Comparison of ENCODE assay signal across 14 cellular contexts in the genomic region with DNA sequence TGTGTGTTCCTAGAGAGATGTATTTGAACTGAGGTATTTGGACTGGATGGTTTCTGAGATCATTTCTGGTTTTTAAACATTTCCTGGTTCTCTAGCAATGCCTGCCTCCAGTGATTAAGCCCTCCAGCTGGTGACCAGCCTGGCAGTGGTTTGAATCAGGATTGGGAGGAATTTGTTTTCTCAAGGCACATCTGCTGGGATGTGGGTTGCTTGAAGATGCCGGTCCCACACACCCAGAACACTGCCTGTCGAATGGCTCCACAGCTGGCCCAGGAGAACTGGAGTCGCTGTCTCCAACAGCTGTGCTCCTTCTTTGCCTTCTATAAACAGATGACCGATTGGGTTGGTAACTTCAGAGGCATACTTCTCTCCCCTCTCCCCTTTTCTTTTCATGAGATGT.
DNase-seq lines count a peak whose midpoint lies in the region; ATAC-seq and TF ChIP-seq lines count a peak whose summit lies in the region.
"Had no signal": no experiment of that assay in that cellular context is flagged by ENCODE, and none has a peak within 500 bp of the region (broad histone marks: within the 10 kb centered on the region; RNA-seq: fewer than 3 reads in every experiment).

No MANE protein-coding gene starts in this region.

- no peaks in the 10 kb centered on the region for H3K36me3 ChIP-seq in adipocyte (ENCODE audit: control insufficient read depth, insufficient read depth, low read length, severe bottlenecking)
- H3K36me3 ChIP-seq: neutrophil had no signal

- CTCF ChIA-PET in activated CD8-positive, alpha-beta memory T cell treated with anti-CD3 and anti-CD28 coated beads, Interleukin-2, amount 10 ng/mL, durations not matched to agents 7 days and 5 days (lab: Charles Lee): no interaction called here
- CTCF ChIA-PET in activated CD4-positive, alpha-beta memory T cell treated with anti-CD3 and anti-CD28 coated beads, Interleukin-2, amount 10 ng/mL, durations not matched to agents 7 days and 5 days (lab: Charles Lee): interaction anchor here (1.0 kb wide), 1 partner anchor 937 kb away, joined by 3 read pairs; no protein-coding TSS in a partner anchor

- H3K4me1 ChIP-seq in adipocyte (ENCODE audit: control insufficient read depth, insufficient read depth, low read length): no peaks in the 10 kb centered on the region
- H3K4me1 ChIP-seq: body of pancreas had no signal

- no peak overlapping the region for H3K4me3 Mint-ChIP-seq in activated CD8-positive, alpha-beta memory T cell treated with anti-CD3 and anti-CD28 coated beads, Interleukin-2, amount 10 ng/mL, durations not matched to agents 7 days and 5 days
- H3K4me3 Mint-ChIP-seq in activated CD4-positive, alpha-beta memory T cell treated with anti-CD3 and anti-CD28 coated beads, Interleukin-2, amount 10 ng/mL, durations not matched to agents 7 days and 5 days: no peak overlapping the region
- H3K4me3 Mint-ChIP-seq: WTC11 had no signal

- no peaks in the 10 kb centered on the region for H3K27me3 ChIP-seq in adipocyte (replicated peaks; ENCODE audit: control insufficient read depth, insufficient read depth, low read length)
- H3K27me3 ChIP-seq: body of pancreas, neutrophil had no signal

- POLR2A ChIA-PET in activated CD4-positive, alpha-beta memory T cell treated with anti-CD3 and anti-CD28 coated beads, Interleukin-2, amount 10 ng/mL, durations not matched to agents 7 days and 5 days (lab: Charles Lee): no interaction called here

- no peak for TF ChIP-seq CTCF in fibroblast of pulmonary artery (IDR thresholded peaks at IDR 0.05; ENCODE audit: low read length, missing control alignments)

- H3K27ac Mint-ChIP-seq in activated CD8-positive, alpha-beta memory T cell treated with anti-CD3 and anti-CD28 coated beads, Interleukin-2, amount 10 ng/mL, durations not matched to agents 7 days and 5 days: no peak overlapping the region
- H3K27ac Mint-ChIP-seq in activated CD4-positive, alpha-beta memory T cell treated with anti-CD3 and anti-CD28 coated beads, Interleukin-2, amount 10 ng/mL, durations not matched to agents 7 days and 5 days: no peak overlapping the region
- H3K27ac Mint-ChIP-seq: WTC11 had no signal

- H3K9me3 ChIP-seq in adipocyte (ENCODE audit: control insufficient read depth, low read length): no peaks in the 10 kb centered on the region
- H3K9me3 ChIP-seq: body of pancreas, neutrophil had no signal

- no peaks in the 10 kb centered on the region for H3K27me3 Mint-ChIP-seq in activated CD8-positive, alpha-beta memory T cell treated with anti-CD3 and anti-CD28 coated beads, Interleukin-2, amount 10 ng/mL, durations not matched to agents 7 days and 5 days
- no peaks in the 10 kb centered on the region for H3K27me3 Mint-ChIP-seq in activated CD4-positive, alpha-beta memory T cell treated with anti-CD3 and anti-CD28 coated beads, Interleukin-2, amount 10 ng/mL, durations not matched to agents 7 days and 5 days

- H3K4me3 ChIP-seq in adipocyte (ENCODE audit: low read length): no peak overlapping the region
- H3K4me3 ChIP-seq in fibroblast of pulmonary artery (replicated peaks; ENCODE audit: low read depth, low read length): no peak overlapping the region
- H3K4me3 ChIP-seq in skeletal muscle cell (ENCODE audit: low read depth, low read length): no peak overlapping the region
- H3K4me3 ChIP-seq: body of pancreas had no signal

- no peaks in the 10 kb centered on the region for H3K4me1 Mint-ChIP-seq in activated CD8-positive, alpha-beta memory T cell treated with anti-CD3 and anti-CD28 coated beads, Interleukin-2, amount 10 ng/mL, durations not matched to agents 7 days and 5 days
- no peaks in the 10 kb centered on the region for H3K4me1 Mint-ChIP-seq in activated CD4-positive, alpha-beta memory T cell treated with anti-CD3 and anti-CD28 coated beads, Interleukin-2, amount 10 ng/mL, durations not matched to agents 7 days and 5 days
- H3K4me1 Mint-ChIP-seq: WTC11 had no signal

- no peaks in the 10 kb centered on the region for H3K9me3 Mint-ChIP-seq in activated CD8-positive, alpha-beta memory T cell treated with anti-CD3 and anti-CD28 coated beads, Interleukin-2, amount 10 ng/mL, durations not matched to agents 7 days and 5 days (ENCODE audit: low read depth)
- no peaks in the 10 kb centered on the region for H3K9me3 Mint-ChIP-seq in activated CD4-positive, alpha-beta memory T cell treated with anti-CD3 and anti-CD28 coated beads, Interleukin-2, amount 10 ng/mL, durations not matched to agents 7 days and 5 days

- H3K9ac ChIP-seq in adipocyte (ENCODE audit: low read length): no peak overlapping the region

- ATAC-seq in activated CD8-positive, alpha-beta memory T cell treated with anti-CD3 and anti-CD28 coated beads, Interleukin-2, amount 10 ng/mL, durations not matched to agents 7 days and 5 days: no peak
- ATAC-seq: body of pancreas, WTC11 had no signal

- DNase-seq in GM04504 (ENCODE audit: low read depth): peak; percentile 55
- DNase-seq in adipocyte (ENCODE audit: low read depth): peak; percentile 44
- peak; percentile 17 for DNase-seq in fibroblast of pulmonary artery (ENCODE audit: low read depth)
- DNase-seq in skeletal muscle cell (ENCODE audit: low read depth): peak; percentile 59
- no peak for DNase-seq in activated CD8-positive, alpha-beta memory T cell treated with anti-CD3 and anti-CD28 coated beads, Interleukin-2, amount 10 ng/mL, durations not matched to agents 7 days and 5 days
- DNase-seq in activated CD4-positive, alpha-beta memory T cell treated with anti-CD3 and anti-CD28 coated beads, Interleukin-2, amount 10 ng/mL, durations not matched to agents 7 days and 5 days: no peak
- DNase-seq in HK-2 (ENCODE audit: unreplicated experiment): no peak
- DNase-seq: activated gamma-delta T cell, body of pancreas, foreskin melanocyte, NCI-H2107, NCI-H748 treated with DMSO at 0.1 percent for 48 hours had no signal

- no peaks in the 10 kb centered on the region for H3K36me3 Mint-ChIP-seq in activated CD8-positive, alpha-beta memory T cell treated with anti-CD3 and anti-CD28 coated beads, Interleukin-2, amount 10 ng/mL, durations not matched to agents 7 days and 5 days
- H3K36me3 Mint-ChIP-seq in activated CD4-positive, alpha-beta memory T cell treated with anti-CD3 and anti-CD28 coated beads, Interleukin-2, amount 10 ng/mL, durations not matched to agents 7 days and 5 days (ENCODE audit: low read depth): no peaks in the 10 kb centered on the region

Comparison
In these comparisons a context has a peak if more than half of its experiments do, and no peak if none do; other contexts are left out.
1. DNase-seq: peak in GM04504 (single experiment), adipocyte (single experiment), fibroblast of pulmonary artery (single experiment) and skeletal muscle cell (single experiment); none in activated CD8-positive, alpha-beta memory T cell treated with anti-CD3 and anti-CD28 coated beads, Interleukin-2, amount 10 ng/mL, durations not matched to agents 7 days and 5 days (single experiment), activated CD4-positive, alpha-beta memory T cell treated with anti-CD3 and anti-CD28 coated beads, Interleukin-2, amount 10 ng/mL, durations not matched to agents 7 days and 5 days (single experiment) and HK-2 (single experiment).